22 cellular contexts compared by ENCODE assay signal in the genomic region with DNA sequence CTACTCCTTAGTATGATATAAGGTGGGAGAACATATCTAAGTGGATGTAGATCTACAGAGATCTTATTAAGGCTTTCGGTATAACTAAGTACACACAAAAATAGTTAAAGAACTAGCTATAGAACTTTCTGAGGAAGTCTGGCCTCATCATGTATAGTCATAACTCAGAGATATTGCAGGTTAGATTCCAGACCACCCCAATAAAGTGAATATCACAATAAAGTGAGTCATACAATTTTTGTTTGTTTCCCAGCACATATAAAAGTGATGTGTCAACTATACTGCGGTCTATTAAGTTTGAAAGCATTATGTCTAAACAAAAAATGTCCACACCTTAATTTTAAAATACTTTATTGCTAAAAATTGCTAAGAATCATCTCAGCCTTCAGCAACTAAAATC. TPM values are rescaled to one million over a fixed set of nuclear protein-coding genes. Genes with fewer than 3 reads are reported as not detected.
DNase-seq lines count a peak whose midpoint lies in the region; ATAC-seq, FAIRE-seq and TF ChIP-seq lines count a peak whose summit lies in the region.
"Had no signal": no experiment of that assay in that cellular context is flagged by ENCODE, and none has a peak within 500 bp of the region (broad histone marks: within the 10 kb centered on the region; RNA-seq: fewer than 3 reads in every experiment).

No MANE protein-coding gene starts in this region.

- CTCF ChIA-PET in PC-3 (lab: Charles Lee) = no interaction called here

- BruUV-seq in PC-3 (replicated peaks; lab: Mats Ljungman, UMichigan) = no TSS peak

- 0 out of 2 replicates have a peak, but pooled peaks cover 10% of the 10 kb centered on the region for H3K9me3 ChIP-seq in PC-3 (ENCODE audit: low read length)
- H3K9me3 ChIP-seq: BE2C had no signal

- TF ChIP-seq POLR2A in GM12892 (IDR thresholded peaks at IDR 0.05; ENCODE audit: low read depth, low read length) = no peak

- POLR2A ChIA-PET in PC-3 (lab: Charles Lee; ENCODE audit: unreplicated experiment) = interaction anchor here (0.6 to 0.7 kb wide), 2 partner anchors 29 to 35 kb away, joined by 4 read pairs; no protein-coding TSS in a partner anchor

- no peaks in the 10 kb centered on the region for H3K27me3 ChIP-seq in PC-3 (ENCODE audit: low read length)
- H3K27me3 ChIP-seq in bronchial epithelial cell (ENCODE audit: control insufficient read depth, insufficient read depth, low read length) = no peaks in the 10 kb centered on the region
- H3K27me3 ChIP-seq: BE2C had no signal

- H3K9me2 ChIP-seq in PC-3 (replicated peaks; ENCODE audit: low read length) = no peaks in the 10 kb centered on the region

- H3K36me3 ChIP-seq in PC-3 (ENCODE audit: low read depth, low read length) (peaks cover 11% of the 10 kb centered on the region; the same call in 1 of the 2 replicates), bronchial epithelial cell (ENCODE audit: control insufficient read depth, insufficient read depth, low read length) (no peaks in the 10 kb centered on the region)
- H3K36me3 ChIP-seq: BE2C had no signal

- H3K4me3 ChIP-seq in PC-3 (ENCODE audit: low read length) (no peak overlapping the region), bronchial epithelial cell (ENCODE audit: low read depth, low read length) (no peak overlapping the region)
- H3K4me3 ChIP-seq: SK-N-MC had no signal

- peak; percentile 81 for ATAC-seq in PC-3
- no peak for ATAC-seq in GM18511 (IDR thresholded peaks at IDR 0.05; ENCODE audit: unreplicated experiment)
- ATAC-seq in HG03196 (IDR thresholded peaks at IDR 0.05; ENCODE audit: unreplicated experiment) = no peak

- H2AFZ ChIP-seq in PC-3 (ENCODE audit: low read length) = peak overlapping the region; percentile 11; the same call in 1 of the 2 replicates

- H3F3A ChIP-seq in PC-3 (ENCODE audit: low read length, unreplicated experiment) = no peaks in the 10 kb centered on the region

- H3K4me1 ChIP-seq in PC-3 (ENCODE audit: insufficient read depth, low read length) = peaks cover 18% of the 10 kb centered on the region
- H3K4me1 ChIP-seq: BE2C had no signal

- peak overlapping the region; percentile 63 for H3K4me2 ChIP-seq in PC-3 (ENCODE audit: low read length)

- FAIRE-seq in bronchial epithelial cell (lab: Jason Lieb, UNC) (no peak), GM12892 (lab: Jason Lieb, UNC) (no peak)
- FAIRE-seq: A204.1 had no signal

- peak; percentile 24 for DNase-seq in A172 (ENCODE audit: low spot score)
- peak; percentile 82 for DNase-seq in ELR (ENCODE audit: low read depth)
- peak; percentile 87 for DNase-seq in PC-3
- peak; percentile 74 for DNase-seq in bronchial epithelial cell (ENCODE audit: low read depth)
- no peak for DNase-seq in cerebellar nuclear complex (lab: John Stamatoyannopoulos, UW)
- DNase-seq in GM12892 (ENCODE audit: insufficient read length) = no peak
- DNase-seq: BE2C; CD4-positive, CD25-positive, alpha-beta regulatory T cell; COR-L47; GDM1; KG1; NCI-H1417; NCI-H1694 treated with DMSO at 0.1 percent for 48 hours; NCI-H2081 treated with DMSO at 0.1 percent for 48 hours; NCI-H446; NCI-H526; SHP77 had no signal

- no peaks in the 10 kb centered on the region for H3K79me2 ChIP-seq in PC-3 (ENCODE audit: low read length)

- H3K9ac ChIP-seq in PC-3 (ENCODE audit: low read length) = peak overlapping the region; percentile 70

- no peak for TF ChIP-seq CTCF in PC-3 (conservative IDR thresholded peaks at IDR 0.05; ENCODE audit: low read depth, low read length)
- TF ChIP-seq CTCF in bronchial epithelial cell (IDR thresholded peaks at IDR 0.05; ENCODE audit: insufficient read depth, low read length, severe bottlenecking) = no peak

- intact Hi-C loops in PC-3 (cut with micrococcal nuclease) = loop anchor here (1.0 kb wide), 2 partner anchors 18 to 193 kb away; no protein-coding TSS in a partner anchor

- no peaks in the 10 kb centered on the region for H4K20me1 ChIP-seq in PC-3 (ENCODE audit: low read length)

- H3K27ac ChIP-seq in PC-3 (ENCODE audit: low read length) = peak overlapping the region; percentile 91
- H3K27ac ChIP-seq: SK-N-MC had no signal

RNA-seq across cellular contexts. Expression of a gene that starts 24.7 kb away (rescaled TPM):
- total RNA-seq in A172 (2014; rRNA removed; shearing (Covaris generic)) = 11.6 and 16.2 TPM in 2 replicates
- 13.7 and 16.9 TPM in 2 replicates for total RNA-seq in PC-3 (2014; rRNA removed)
- 57.7 and 60.3 TPM in 2 replicates for total RNA-seq in bronchial epithelial cell
- not detected for polyA plus RNA-seq in GM12892 (2012; ENCODE audit: missing spikeins)
- total RNA-seq: CD4-positive, CD25-positive, alpha-beta regulatory T cell; OCI-LY7 had no signal
- polyA plus RNA-seq: CD4-positive, CD25-positive, alpha-beta regulatory T cell had no signal

Comparison
In these comparisons a context has a peak if more than half of its experiments do, and no peak if none do; other contexts are left out.
1. DNase-seq: peak in A172 (single experiment), ELR (single experiment), PC-3 (single experiment) and bronchial epithelial cell (single experiment); none in cerebellar nuclear complex (0 of 2) and GM12892 (single experiment).